In genomic region chr1:234397732-234398131, GRCh38 we compare ENCODE assay signal across 24 cellular contexts. TPM values are rescaled to one million over a fixed set of nuclear protein-coding genes. Genes with fewer than 3 reads are reported as not detected.
DNase-seq lines count a peak whose midpoint lies in the region; ATAC-seq, FAIRE-seq and TF ChIP-seq lines count a peak whose summit lies in the region.
"Had no signal": no experiment of that assay in that cellular context is flagged by ENCODE, and none has a peak within 500 bp of the region (broad histone marks: within the 10 kb centered on the region; RNA-seq: fewer than 3 reads in every experiment).

No MANE protein-coding gene starts in this region.

- in situ Hi-C loops in GM12878 (cut with MboI): no loop called here

- H3F3A ChIP-seq in SK-N-SH (replicated peaks; ENCODE audit: insufficient read depth): peaks cover 8% of the 10 kb centered on the region

- no peaks in the 10 kb centered on the region for H3K9me2 ChIP-seq in SK-N-SH

- peaks cover 4 to 26% of the 10 kb centered on the region in 2 experiments for H3K36me3 ChIP-seq in SK-N-SH (replicated peaks in 1 of 2; ENCODE audit: control insufficient read depth in 1 of 2, insufficient read depth in 2 of 2, low read length in 1 of 2)
- no peaks in the 10 kb centered on the region; a peak in 2 of 4 replicates for H3K36me3 ChIP-seq in GM12878 (ENCODE audit: control insufficient read depth in 2 of 2, insufficient read depth in 2 of 2, low read length in 1 of 2)
- H3K36me3 ChIP-seq in colonic mucosa: no peaks in the 10 kb centered on the region

- intact Hi-C loops in GM12878 (cut with micrococcal nuclease; ENCODE audit: unreplicated experiment) (loop anchor here (2.0 kb wide), 1 partner anchor 25 kb away; the partner anchor contains the start of gene COA6), colonic mucosa (cut with DNase I) (no loop called here)

- TF ChIP-seq POLR2A in GM12878 (IDR thresholded peaks at IDR 0.05; ENCODE audit: low read depth, low read length): no peak

- peak; percentile 12; the same call in 1 of the 3 replicates for ATAC-seq in SK-N-SH treated with all-trans-retinoic acid at 6 μM for 48 hours
- ATAC-seq in GM12878: no peak
- no peak for ATAC-seq in GM19035 (IDR thresholded peaks at IDR 0.05; ENCODE audit: unreplicated experiment)
- ATAC-seq: PC-3 had no signal

- no peaks in the 10 kb centered on the region for H3K27me3 ChIP-seq in SK-N-SH (ENCODE audit: insufficient read depth)
- H3K27me3 ChIP-seq in GM12878 (replicated peaks in 1 of 2; ENCODE audit: control insufficient read depth in 2 of 2, insufficient read depth in 2 of 2, low read length in 1 of 2): no peaks in the 10 kb centered on the region
- H3K27me3 ChIP-seq in colonic mucosa: no peaks in the 10 kb centered on the region

- RAD21 ChIA-PET in GM12878 (lab: Charles Lee; ENCODE audit: unreplicated experiment): interaction anchor here (0.7 to 2.6 kb wide), 6 partner anchors 8 to 57 kb away, joined by 3 to 14 read pairs (median 4); partner anchors contain the start of gene COA6

- POLR2A ChIA-PET in SK-N-SH (lab: Yijun Ruan, JAX) (no interaction called here), GM12878 (lab: Charles Lee) (interaction anchor here (0.7 to 1.6 kb wide), 5 partner anchors 12 to 1760 kb away, joined by 3 to 10 read pairs (median 4); partner anchors contain the start of gene COA6)

- H3K4me1 ChIP-seq in SK-N-SH (ENCODE audit: control insufficient read depth in 1 of 2, insufficient read depth in 2 of 2, low read depth in 1 of 2, low read length in 1 of 2) (peaks cover 0 to 5% of the 10 kb centered on the region in 2 experiments; a peak in 2 of 4 replicates), GM12878 (ENCODE audit: control insufficient read depth, insufficient read depth, low read length) (peaks cover 20% of the 10 kb centered on the region), colonic mucosa (no peaks in the 10 kb centered on the region)

- DNase-seq in SK-N-SH (no peak), ELR (ENCODE audit: low read depth) (peak; percentile 27), M059J (ENCODE audit: low read depth) (peak; percentile 16), GM12878 (ENCODE audit: low read depth, low spot score) (no peak), SK-N-DZ (ENCODE audit: low spot score) (no peak), colonic mucosa (no peak)
- DNase-seq: Calu3; CD8-positive, alpha-beta memory T cell; DMS153; MV-4-11; NCI-H1694; NCI-H2081 treated with DMSO at 0.1 percent for 48 hours; NCI-H2171 treated with DMSO at 0.1 percent for 48 hours; NCI-H524 treated with DMSO at 0.1 percent for 48 hours; NCI-H82; PC-3; RPMI8226; SHP77 had no signal

- H2AFZ ChIP-seq in SK-N-SH (ENCODE audit: low read depth) (no peak overlapping the region), GM12878 (ENCODE audit: control insufficient read depth, low read depth, low read length) (no peak overlapping the region)

- H3K4me3 ChIP-seq in SK-N-SH (ENCODE audit: low read depth in 2 of 2, low read length in 1 of 2) (no peak overlapping the region), GM12878 (no peak overlapping the region), colonic mucosa (no peak overlapping the region)
- H3K4me3 ChIP-seq: SK-N-MC had no signal

- TF ChIP-seq CTCF in SK-N-SH (IDR thresholded peaks at IDR 0.05) (no peak), GM12878 (IDR thresholded peaks at IDR 0.05 in 2 of 3, conservative IDR thresholded peaks at IDR 0.05 in 1 of 3; ENCODE audit: control insufficient read depth in 2 of 3, extremely low read depth in 1 of 3, insufficient read depth in 1 of 3, low read depth in 3 of 3, low read length in 3 of 3) (no peak), colonic mucosa (IDR thresholded peaks at IDR 0.05) (no peak)

- H3K27ac ChIP-seq in SK-N-SH (ENCODE audit: low read depth in 2 of 2, low read length in 1 of 2) (no peak overlapping the region), GM12878 (ENCODE audit: control insufficient read depth, insufficient read depth) (peak overlapping the region; percentile 98), colonic mucosa (no peak overlapping the region)
- H3K27ac ChIP-seq: C4-2B, SK-N-MC had no signal

- H3K4me2 ChIP-seq in SK-N-SH (no peak overlapping the region), GM12878 (ENCODE audit: control insufficient read depth, insufficient read depth) (peak overlapping the region; percentile 90)

- SMC1A ChIA-PET in GM12878 (lab: Charles Lee; ENCODE audit: uncharacterized antibody, unreplicated experiment): interaction anchor here (0.9 to 2.4 kb wide), 6 partner anchors 12 to 681 kb away, joined by 3 to 24 read pairs (median 4); partner anchors contain the start of genes COA6 and TARBP1

- H3K9me3 ChIP-seq in SK-N-SH: no peaks in the 10 kb centered on the region
- no peaks in the 10 kb centered on the region for H3K9me3 ChIP-seq in GM12878 (replicated peaks; ENCODE audit: control insufficient read depth, insufficient read depth, low read length)
- no peaks in the 10 kb centered on the region for H3K9me3 ChIP-seq in colonic mucosa

- TF ChIP-seq EP300 in SK-N-SH (IDR thresholded peaks at IDR 0.05; ENCODE audit: borderline replicate concordance in 1 of 2, low read depth in 1 of 2, low read length in 1 of 2) (no peak), GM12878 (IDR thresholded peaks at IDR 0.05; ENCODE audit: borderline replicate concordance in 1 of 2, control insufficient read depth in 1 of 2, low read depth in 2 of 2, low read length in 2 of 2) (no peak)

- H3K9ac ChIP-seq in SK-N-SH: no peak overlapping the region
- no peak overlapping the region for H3K9ac ChIP-seq in GM12878 (ENCODE audit: control insufficient read depth, insufficient read depth, low read length)
- H3K9ac ChIP-seq in colonic mucosa (ENCODE audit: low read depth in 2 of 2, low read length in 2 of 2): no peak overlapping the region

- H4K20me1 ChIP-seq in SK-N-SH (ENCODE audit: insufficient read depth) (no peaks in the 10 kb centered on the region), GM12878 (ENCODE audit: control insufficient read depth, insufficient read depth) (no peaks in the 10 kb centered on the region)

- WGBS in SK-N-SH (ENCODE audit: low lambda C conversion rate): 82% methylated on average over 5 of the region's 5 CpGs
- 67% methylated on average over 3 of the region's 5 CpGs for WGBS in GM12878 (ENCODE audit: insufficient coverage, insufficient replicate concordance, low lambda C conversion rate, missing lambda C conversion rate)

- CTCF ChIA-PET in SK-N-SH (lab: Yijun Ruan, JAX): interaction anchor here (0.6 kb wide), 2 partner anchors 181 to 283 kb away, joined by 3 to 4 read pairs; no protein-coding TSS in a partner anchor
- CTCF ChIA-PET in GM12878 (lab: Yijun Ruan, JAX): interaction anchor here (1.4 to 1.5 kb wide), 3 partner anchors 24 to 142 kb away, joined by 3 to 10 read pairs (median 3); partner anchors contain the start of gene COA6

- BruUV-seq in GM12878 (replicated peaks; lab: Mats Ljungman, UMichigan): no TSS peak

- TF ChIP-seq RAD21 in SK-N-SH (IDR thresholded peaks at IDR 0.05; ENCODE audit: low read length) (no peak), GM12878 (IDR thresholded peaks at IDR 0.05; ENCODE audit: insufficient read depth, low read depth, low read length) (no peak)

- H3K79me2 ChIP-seq in SK-N-SH (ENCODE audit: insufficient read depth): no peaks in the 10 kb centered on the region
- H3K79me2 ChIP-seq in GM12878 (ENCODE audit: control insufficient read depth, insufficient read depth, low read length): no peaks in the 10 kb centered on the region; the same call in 1 of the 2 replicates

- FAIRE-seq in GM12878 (lab: Jason Lieb, UNC): no peak
- FAIRE-seq: A204.1, G401.6 had no signal

TF ChIP-seq in SK-N-SH treated with all-trans-retinoic acid at 6 μM for 48 hours, 23 proteins besides CTCF, POLR2A, EP300 and RAD21 (continues in another document):
- no peak for TF ChIP-seq TOX (CRISPR knock-in tag; IDR thresholded peaks at IDR 0.05; ENCODE audit: borderline replicate concordance)

TF ChIP-seq in SK-N-SH, 30 proteins besides CTCF, POLR2A, EP300 and RAD21 (continues in another document):
- TF ChIP-seq NRF1 (IDR thresholded peaks at IDR 0.05; ENCODE audit: low read depth, low read length): no peak
- TF ChIP-seq GABPA (IDR thresholded peaks at IDR 0.05; ENCODE audit: low read depth): no peak

TF ChIP-seq in GM12878, 131 proteins besides CTCF, POLR2A, EP300 and RAD21:
- TF ChIP-seq ZNF217 (IDR thresholded peaks at IDR 0.05): no peak

RNA-seq across cellular contexts. Expression of gene COA6, which starts 24.5 kb away (rescaled TPM):
- 34.2 and 42.2 TPM in 2 replicates for polyA plus RNA-seq in SK-N-SH (2012; rRNA removed)
- 42.1 and 52.1 TPM in 2 replicates for polyA plus RNA-seq in SK-N-SH (2012; cell fraction: cytosol; rRNA removed)
- 15.1 and 20.6 TPM in 2 replicates for polyA plus RNA-seq in SK-N-SH (2012; cell fraction: nucleus; rRNA removed)
- 40.1 and 63.8 TPM in 2 replicates for total RNA-seq in M059J (2014; rRNA removed; shearing (Covaris generic))
- total RNA-seq in GM12878 (2013; cell fraction: nucleolus; rRNA removed): 10.9 and 11.8 TPM in 2 replicates
- 53.7 and 56.0 TPM in 2 replicates for total RNA-seq in GM12878 (2014; rRNA removed)
- total RNA-seq in GM12878 (2014; rRNA removed; fragmentation: Illumina TruSeq; extraction: Trizol): 66.8 and 71.2 TPM in 2 replicates
- 53.3 and 57.4 TPM in 2 replicates for total RNA-seq in GM12878 (2021)
- 42.5 TPM for polyA plus RNA-seq in GM12878 (2011; ENCODE audit: low read depth)
- polyA plus RNA-seq in GM12878 (2011; rRNA removed): 54.1 and 98.8 TPM in 2 replicates
- polyA plus RNA-seq in GM12878 (2011; cell fraction: cytosol; rRNA removed): 33.1 and 42.0 TPM in 2 replicates
- 19.5 and 22.6 TPM in 2 replicates for polyA plus RNA-seq in GM12878 (2011; cell fraction: nucleus; rRNA removed)
- 61.8 and 73.7 TPM in 2 replicates for polyA plus RNA-seq in GM12878 (2012)
- polyA plus RNA-seq in GM12878 (2014; fragmentation: Illumina TruSeq; extraction: Trizol): 47.7 and 49.9 TPM in 2 replicates
- polyA plus RNA-seq in GM12878 (2014; fragmentation: Nextera tagmentation; extraction: Ambion mirVana): 100 to 1,000 TPM; 117 to 145 TPM
- 71.7 and 79.7 TPM in 2 replicates for polyA plus RNA-seq in GM12878 (2014; rRNA removed)
- 100 to 1,000 TPM; 173 to 178 TPM for polyA plus RNA-seq in GM12878 (2016; fragmentation: Nextera tagmentation; extraction: Ambion mirVana)
- polyA minus RNA-seq in GM12878 (2011; rRNA and poly(A)+ RNA removed): 6.0 and 8.9 TPM in 2 replicates
- polyA minus RNA-seq in GM12878 (2011; cell fraction: cytosol; rRNA and poly(A)+ RNA removed): 9.0 and 9.4 TPM in 2 replicates
- polyA minus RNA-seq in GM12878 (2011; cell fraction: nucleus; rRNA and poly(A)+ RNA removed): 11.4 and 15.4 TPM in 2 replicates
- 38.0 and 49.7 TPM in 2 replicates for polyA plus RNA-seq in SK-N-DZ (2014; cell fraction: cytosol; rRNA removed)
- 14.8 and 28.0 TPM in 2 replicates for polyA plus RNA-seq in SK-N-DZ (2014; cell fraction: nucleus; rRNA removed)
- 10 to 100 TPM; 33.9 to 64.5 TPM for total RNA-seq in colonic mucosa

Comparison
In these comparisons a context has a peak if more than half of its experiments do, and no peak if none do; other contexts are left out.
1. DNase-seq: peak in ELR (single experiment) and M059J (single experiment); none in SK-N-SH (single experiment), GM12878 (single experiment), SK-N-DZ (single experiment) and colonic mucosa (single experiment).